26 cellular contexts compared by ENCODE assay signal in genomic region chr3:39099738-39100499, GRCh38. TPM values are rescaled to one million over a fixed set of nuclear protein-coding genes. Genes with fewer than 3 reads are reported as not detected.
"Had no signal": no experiment of that assay in that cellular context is flagged by ENCODE, and none has a peak within 500 bp of the region (broad histone marks: within the 10 kb centered on the region; RNA-seq: fewer than 3 reads in every experiment).

No MANE protein-coding gene starts in this region.

- H3K9me3 ChIP-seq: left ventricle myocardium inferior, lower lobe of right lung, psoas muscle, sigmoid colon, tibial artery, upper lobe of left lung, vagina had no signal

- H3K27ac Mint-ChIP-seq: dendritic cell treated with granulocyte-macrophage colony-stimulating factor and Interleukin-4, amounts not matched to agents 40 ng/mL and 50 ng/mL, for 4 days; memory B cell; natural killer cell treated with Interleukin-12 subunit alpha and Interleukin-12 subunit beta and Interleukin-15 and Interleukin-18, amount 100 ng/mL, for 72 hours; neural progenitor cell had no signal

- H2AFZ ChIP-seq: hepatocyte, neural progenitor cell, parathyroid adenoma had no signal

- H3K4me1 ChIP-seq: neural progenitor cell, parathyroid adenoma had no signal

- H3K9me3 Mint-ChIP-seq: dendritic cell treated with granulocyte-macrophage colony-stimulating factor and Interleukin-4, amounts not matched to agents 40 ng/mL and 50 ng/mL, for 4 days; effector memory CD8-positive, alpha-beta T cell; memory B cell; mesothelial cell of epicardium; natural killer cell treated with Interleukin-12 subunit alpha and Interleukin-12 subunit beta and Interleukin-15 and Interleukin-18, amount 100 ng/mL, for 72 hours; neural progenitor cell had no signal

- H3K36me3 Mint-ChIP-seq: natural killer cell treated with Interleukin-12 subunit alpha and Interleukin-12 subunit beta and Interleukin-15 and Interleukin-18, amount 100 ng/mL, for 72 hours had no signal

- H3K4me3 Mint-ChIP-seq: dendritic cell treated with granulocyte-macrophage colony-stimulating factor and Interleukin-4, amounts not matched to agents 40 ng/mL and 50 ng/mL, for 4 days; effector memory CD8-positive, alpha-beta T cell; memory B cell; mesothelial cell of epicardium; natural killer cell treated with Interleukin-12 subunit alpha and Interleukin-12 subunit beta and Interleukin-15 and Interleukin-18, amount 100 ng/mL, for 72 hours; neural progenitor cell had no signal

- H3K27me3 ChIP-seq: hepatocyte, neural progenitor cell, sigmoid colon, tibial artery, upper lobe of left lung, vagina had no signal

- H3K27ac ChIP-seq: hepatocyte, left ventricle myocardium inferior, lower lobe of right lung, neural progenitor cell, parathyroid adenoma, psoas muscle, sigmoid colon, skin epidermis, tibial artery, vagina had no signal

- DNase-seq: effector memory CD8-positive, alpha-beta T cell; foreskin melanocyte; head of caudate nucleus; kidney; left cardiac atrium; left ventricle myocardium inferior; lower lobe of right lung; nucleus accumbens; psoas muscle; retina; sigmoid colon; stimulated activated CD4-positive, alpha-beta T cell treated with anti-CD3 and anti-CD28 coated beads, Interleukin-2, amount 100 ng/mL, for 24 hours; stimulated activated naive CD4-positive, alpha-beta T cell treated with Interleukin-2 at 50 U/mL for 16 hours; tibial artery; upper lobe of left lung had no signal

- H3K27me3 Mint-ChIP-seq: dendritic cell treated with granulocyte-macrophage colony-stimulating factor and Interleukin-4, amounts not matched to agents 40 ng/mL and 50 ng/mL, for 4 days; effector memory CD8-positive, alpha-beta T cell; memory B cell; natural killer cell treated with Interleukin-12 subunit alpha and Interleukin-12 subunit beta and Interleukin-15 and Interleukin-18, amount 100 ng/mL, for 72 hours had no signal

- ATAC-seq: left cardiac atrium; lower lobe of right lung; natural killer cell treated with Interleukin-12 subunit alpha and Interleukin-12 subunit beta and Interleukin-15 and Interleukin-18, amount 100 ng/mL, for 72 hours had no signal

- H3K4me3 ChIP-seq: hepatocyte, left ventricle myocardium inferior, lower lobe of right lung, neural progenitor cell, psoas muscle, sigmoid colon, skin epidermis, tibial artery, upper lobe of left lung, vagina had no signal

- H3K4me2 ChIP-seq: hepatocyte, neural progenitor cell had no signal

- H3K36me3 ChIP-seq: neural progenitor cell had no signal

RNA-seq across cellular contexts. Expression of gene SCN11A, which starts 48.2 kb away (rescaled TPM):
- total RNA-seq: epithelial cell of proximal tubule, left cardiac atrium, myocyte, vagina had no signal
